ENCODE assay signal across 16 cellular contexts in genomic region chr3:133893683-133894333, GRCh38. TPM values are rescaled to one million over a fixed set of nuclear protein-coding genes. Genes with fewer than 3 reads are reported as not detected.
DNase-seq lines count a peak whose midpoint lies in the region; ATAC-seq, FAIRE-seq and TF ChIP-seq lines count a peak whose summit lies in the region.
"Had no signal": no experiment of that assay in that cellular context is flagged by ENCODE, and none has a peak within 500 bp of the region (broad histone marks: within the 10 kb centered on the region; RNA-seq: fewer than 3 reads in every experiment).

No MANE protein-coding gene starts in this region.

- H3K27me3 ChIP-seq in left ventricle myocardium inferior (ENCODE audit: low read depth) (peaks cover 22% of the 10 kb centered on the region), iPS-15b (ENCODE audit: control insufficient read depth, insufficient read depth, low read length) (peaks cover 25% of the 10 kb centered on the region), pancreas (no peaks in the 10 kb centered on the region)

- no peaks in the 10 kb centered on the region for H3K9me3 Mint-ChIP-seq in activated T-helper 2 cell treated with anti-CD3 and anti-CD28 coated beads, Interferon-gamma antibody, Interleukin-2, Interleukin-4, amounts not matched to agents 10 μg/mL and 5 μg/mL and 100 μg/mL, durations not matched to agents 14 hours and 24 hours and 36 hours
- H3K9me3 Mint-ChIP-seq in stimulated activated effector memory CD8-positive, alpha-beta T cell treated with anti-CD3 and anti-CD28 coated beads, Interleukin-12 subunit alpha, Interleukin-12 subunit beta, amount 100 ng/mL, for 72 hours, result no peaks in the 10 kb centered on the region
- H3K9me3 Mint-ChIP-seq: activated CD4-positive, alpha-beta T cell treated with anti-CD3 and anti-CD28 coated beads, Interleukin-2, amount 10 ng/mL, durations not matched to agents 7 days and 5 days; activated naive CD8-positive, alpha-beta T cell treated with anti-CD3 and anti-CD28 coated beads for 36 hours; activated T-cell treated with anti-CD3 and anti-CD28 coated beads, Interleukin-2, amount 50 U/mL, for 4 hours; central memory CD8-positive, alpha-beta T cell had no signal

- WGBS in pancreas, 2 donors, result 82 to 95% methylated on average over 6 of the region's 6 CpGs

- no peaks in the 10 kb centered on the region for H3K36me3 Mint-ChIP-seq in activated T-helper 2 cell treated with anti-CD3 and anti-CD28 coated beads, Interferon-gamma antibody, Interleukin-2, Interleukin-4, amounts not matched to agents 10 μg/mL and 5 μg/mL and 100 μg/mL, durations not matched to agents 14 hours and 24 hours and 36 hours (ENCODE audit: low read depth)
- no peaks in the 10 kb centered on the region for H3K36me3 Mint-ChIP-seq in stimulated activated effector memory CD8-positive, alpha-beta T cell treated with anti-CD3 and anti-CD28 coated beads, Interleukin-12 subunit alpha, Interleukin-12 subunit beta, amount 100 ng/mL, for 72 hours
- H3K36me3 Mint-ChIP-seq: activated naive CD8-positive, alpha-beta T cell treated with anti-CD3 and anti-CD28 coated beads for 36 hours had no signal

- no peak overlapping the region for H3K9ac ChIP-seq in iPS-15b (ENCODE audit: low read depth, low read length)
- H3K9ac ChIP-seq: KMS-11 had no signal

- H3K4me1 Mint-ChIP-seq in activated T-helper 2 cell treated with anti-CD3 and anti-CD28 coated beads, Interferon-gamma antibody, Interleukin-2, Interleukin-4, amounts not matched to agents 10 μg/mL and 5 μg/mL and 100 μg/mL, durations not matched to agents 14 hours and 24 hours and 36 hours (ENCODE audit: low read depth), result peaks cover 2% of the 10 kb centered on the region
- H3K4me1 Mint-ChIP-seq in stimulated activated effector memory CD8-positive, alpha-beta T cell treated with anti-CD3 and anti-CD28 coated beads, Interleukin-12 subunit alpha, Interleukin-12 subunit beta, amount 100 ng/mL, for 72 hours, result peaks cover 24% of the 10 kb centered on the region
- H3K4me1 Mint-ChIP-seq: activated naive CD8-positive, alpha-beta T cell treated with anti-CD3 and anti-CD28 coated beads for 36 hours; central memory CD8-positive, alpha-beta T cell had no signal

- peak overlapping the region; percentile 26 for H3K4me3 Mint-ChIP-seq in activated T-helper 2 cell treated with anti-CD3 and anti-CD28 coated beads, Interferon-gamma antibody, Interleukin-2, Interleukin-4, amounts not matched to agents 10 μg/mL and 5 μg/mL and 100 μg/mL, durations not matched to agents 14 hours and 24 hours and 36 hours (ENCODE audit: low read depth)
- H3K4me3 Mint-ChIP-seq in stimulated activated effector memory CD8-positive, alpha-beta T cell treated with anti-CD3 and anti-CD28 coated beads, Interleukin-12 subunit alpha, Interleukin-12 subunit beta, amount 100 ng/mL, for 72 hours, result peak overlapping the region; percentile 74
- H3K4me3 Mint-ChIP-seq: activated CD4-positive, alpha-beta T cell treated with anti-CD3 and anti-CD28 coated beads, Interleukin-2, amount 10 ng/mL, durations not matched to agents 7 days and 5 days; activated naive CD8-positive, alpha-beta T cell treated with anti-CD3 and anti-CD28 coated beads for 36 hours; activated T-cell treated with anti-CD3 and anti-CD28 coated beads, Interleukin-2, amount 50 U/mL, for 4 hours; central memory CD8-positive, alpha-beta T cell had no signal

- ATAC-seq in left cardiac atrium, result no peak
- ATAC-seq in stimulated activated effector memory CD8-positive, alpha-beta T cell treated with anti-CD3 and anti-CD28 coated beads, Interleukin-12 subunit alpha, Interleukin-12 subunit beta, amount 100 ng/mL, for 72 hours, result no peak
- ATAC-seq in HG02938 (IDR thresholded peaks at IDR 0.05; ENCODE audit: unreplicated experiment), result no peak
- ATAC-seq in HG03457 (IDR thresholded peaks at IDR 0.05; ENCODE audit: unreplicated experiment), result no peak
- ATAC-seq in pancreas, result no peak
- ATAC-seq: activated T-cell treated with anti-CD3 and anti-CD28 coated beads, Interleukin-2, amount 50 U/mL, for 4 hours had no signal

- H3K27me3 Mint-ChIP-seq in activated T-helper 2 cell treated with anti-CD3 and anti-CD28 coated beads, Interferon-gamma antibody, Interleukin-2, Interleukin-4, amounts not matched to agents 10 μg/mL and 5 μg/mL and 100 μg/mL, durations not matched to agents 14 hours and 24 hours and 36 hours (ENCODE audit: low read depth), result peaks cover 34% of the 10 kb centered on the region

- no peak for DNase-seq in left ventricle myocardium inferior
- DNase-seq in left cardiac atrium, result no peak
- DNase-seq in activated T-helper 2 cell treated with anti-CD3 and anti-CD28 coated beads, Interferon-gamma antibody, Interleukin-2, Interleukin-4, amounts not matched to agents 10 μg/mL and 5 μg/mL and 100 μg/mL, durations not matched to agents 14 hours and 24 hours and 36 hours (ENCODE audit: low spot score), result no peak
- DNase-seq in stimulated activated effector memory CD8-positive, alpha-beta T cell treated with anti-CD3 and anti-CD28 coated beads, Interleukin-12 subunit alpha, Interleukin-12 subunit beta, amount 100 ng/mL, for 72 hours (ENCODE audit: low spot score in 2 of 2), result peak in 1 of 2 donors; percentile 44
- DNase-seq in pancreas, result no peak
- DNase-seq: activated CD4-positive, alpha-beta T cell treated with anti-CD3 and anti-CD28 coated beads, Interleukin-2, amount 10 ng/mL, durations not matched to agents 7 days and 5 days; activated naive CD8-positive, alpha-beta T cell treated with anti-CD3 and anti-CD28 coated beads for 36 hours; activated T-cell treated with anti-CD3 and anti-CD28 coated beads, Interleukin-2, amount 50 U/mL, for 4 hours; GF-D8; NCI-H226; SHP77 treated with DMSO at 0.1 percent for 48 hours had no signal

- H3K4me1 ChIP-seq in left ventricle myocardium inferior (peaks cover 52% of the 10 kb centered on the region), iPS-15b (ENCODE audit: control insufficient read depth, insufficient read depth, low read length) (peaks cover 8% of the 10 kb centered on the region), pancreas (peaks cover 0 to 4% (median 0%) of the 10 kb centered on the region in 3 donors)

- no peak for TF ChIP-seq CTCF in left ventricle myocardium inferior (IDR thresholded peaks at IDR 0.05; ENCODE audit: borderline replicate concordance)
- no peak for TF ChIP-seq CTCF in pancreas (IDR thresholded peaks at IDR 0.05)

- no peak for FAIRE-seq in pancreas (lab: Jason Lieb, UNC)

- no peaks in the 10 kb centered on the region for H3K36me3 ChIP-seq in left ventricle myocardium inferior
- no peaks in the 10 kb centered on the region for H3K36me3 ChIP-seq in iPS-15b (ENCODE audit: control insufficient read depth, insufficient read depth, low read length)
- no peaks in the 10 kb centered on the region for H3K36me3 ChIP-seq in pancreas

- intact Hi-C loops in left ventricle myocardium inferior (cut with micrococcal nuclease), result no loop called here
- intact Hi-C loops in left cardiac atrium (cut with DNase I), result loop anchor here in 1 of 2 donors (10.0 kb wide), 1 partner anchor 69 kb away; no protein-coding TSS in a partner anchor
- intact Hi-C loops in activated T-helper 2 cell treated with anti-CD3 and anti-CD28 coated beads, Interferon-gamma antibody, Interleukin-2, Interleukin-4, amounts not matched to agents 10 μg/mL and 5 μg/mL and 100 μg/mL, durations not matched to agents 14 hours and 24 hours and 36 hours (cut with micrococcal nuclease), result loop anchor here (2.0 kb wide), 1 partner anchor 43 kb away; no protein-coding TSS in a partner anchor
- intact Hi-C loops in pancreas (cut with DNase I), result no loop called here

- H3K27ac Mint-ChIP-seq in activated T-helper 2 cell treated with anti-CD3 and anti-CD28 coated beads, Interferon-gamma antibody, Interleukin-2, Interleukin-4, amounts not matched to agents 10 μg/mL and 5 μg/mL and 100 μg/mL, durations not matched to agents 14 hours and 24 hours and 36 hours, result no peak overlapping the region
- H3K27ac Mint-ChIP-seq in stimulated activated effector memory CD8-positive, alpha-beta T cell treated with anti-CD3 and anti-CD28 coated beads, Interleukin-12 subunit alpha, Interleukin-12 subunit beta, amount 100 ng/mL, for 72 hours, result no peak overlapping the region
- H3K27ac Mint-ChIP-seq: activated CD4-positive, alpha-beta T cell treated with anti-CD3 and anti-CD28 coated beads, Interleukin-2, amount 10 ng/mL, durations not matched to agents 7 days and 5 days; activated naive CD8-positive, alpha-beta T cell treated with anti-CD3 and anti-CD28 coated beads for 36 hours had no signal

- H3K9me3 ChIP-seq in left ventricle myocardium inferior (replicated peaks) (no peaks in the 10 kb centered on the region), iPS-15b (ENCODE audit: control insufficient read depth, insufficient read depth, low read length) (no peaks in the 10 kb centered on the region), pancreas (no peaks in the 10 kb centered on the region)

- H3K4me3 ChIP-seq in left ventricle myocardium inferior (peak overlapping the region; percentile 84), iPS-15b (ENCODE audit: low read depth, low read length) (peak overlapping the region; percentile 67), pancreas (no peak overlapping the region)

- H3K27ac ChIP-seq in left ventricle myocardium inferior (replicated peaks), result peak overlapping the region; percentile 57
- H3K27ac ChIP-seq in pancreas, result no peak overlapping the region
- H3K27ac ChIP-seq: KMS-11 had no signal

RNA-seq across cellular contexts. Expression of gene RAB6B, which starts 1.9 kb away (rescaled TPM):
- total RNA-seq in left ventricle myocardium inferior (59.1 TPM), left cardiac atrium (10 to 100 TPM; 41.4 to 41.6 TPM), pancreas (1 to 10 TPM; 1.8 to 9.2 (median 5.4) TPM)
- total RNA-seq in activated T-helper 2 cell treated with anti-CD3 and anti-CD28 coated beads, Interferon-gamma antibody, Interleukin-2, Interleukin-4, amounts not matched to agents 10 μg/mL and 5 μg/mL and 100 μg/mL, durations not matched to agents 14 hours and 24 hours and 36 hours, result 4.6 and 7.6 TPM in 2 replicates
- 1 to 10 TPM; 1.6 to 3.1 TPM for polyA plus RNA-seq in pancreas
- total RNA-seq: activated CD4-positive, alpha-beta T cell treated with anti-CD3 and anti-CD28 coated beads, Interleukin-2, amount 10 ng/mL, durations not matched to agents 7 days and 5 days had no signal

Comparison
In these comparisons a context has a peak if more than half of its experiments do, and no peak if none do; other contexts are left out.
1. H3K4me3 ChIP-seq: peak in left ventricle myocardium inferior (single experiment) and iPS-15b (single experiment); none in pancreas (0 of 4).